ENCODE assay signal across 8 cellular contexts in genomic region chr7:4973728-4974198, GRCh38. TPM values are rescaled to one million over a fixed set of nuclear protein-coding genes. Genes with fewer than 3 reads are reported as not detected.
A peak's percentile ranks its signal among the peaks of the same experiment; 100 is the strongest.
DNase-seq lines count a peak whose midpoint lies in the region; ATAC-seq and TF ChIP-seq lines count a peak whose summit lies in the region.

No MANE protein-coding gene starts in this region.

- H3K4me3 Mint-ChIP-seq in T-helper 17 cell: peak overlapping the region; percentile 99

- TF ChIP-seq POLR2A in GM15510 (IDR thresholded peaks at IDR 0.05; ENCODE audit: borderline replicate concordance, extremely low read depth, insufficient read length) (peak; percentile 71), uterus (IDR thresholded peaks at IDR 0.05) (peak in 1 of 2 donors; percentile 74)

- H3K36me3 Mint-ChIP-seq in T-helper 17 cell (ENCODE audit: low read depth): peaks cover 2% of the 10 kb centered on the region

- TF ChIP-seq CTCF in uterus (IDR thresholded peaks at IDR 0.05): peak; percentile 71 to 86 (median 81)

- peak; percentile 92 for ATAC-seq in HG02852 (IDR thresholded peaks at IDR 0.05; ENCODE audit: unreplicated experiment)
- peak; percentile 98 for ATAC-seq in T-helper 17 cell
- peak; percentile 98 to 99 for ATAC-seq in right cardiac atrium

- H3K4me3 ChIP-seq in right cardiac atrium (ENCODE audit: low read length): peak overlapping the region; percentile 60
- peak overlapping the region; percentile 70 to 74 for H3K4me3 ChIP-seq in uterus

- H3K36me3 ChIP-seq in uterus: no peaks in the 10 kb centered on the region

- WGBS in right cardiac atrium: 3% methylated on average over 41 of the region's 41 CpGs

- no peaks in the 10 kb centered on the region for H3K9me3 ChIP-seq in T-helper 17 cell (ENCODE audit: control insufficient read depth, low read length, poor library complexity, severe bottlenecking)
- no peaks in the 10 kb centered on the region for H3K9me3 ChIP-seq in right cardiac atrium (ENCODE audit: control insufficient read depth, low read length)
- no peaks in the 10 kb centered on the region for H3K9me3 ChIP-seq in uterus

- H3K4me1 Mint-ChIP-seq in T-helper 17 cell: peaks cover 19% of the 10 kb centered on the region

- H3K4me1 ChIP-seq in right cardiac atrium (ENCODE audit: control insufficient read depth, insufficient read depth, low read length) (no peaks in the 10 kb centered on the region), uterus (peaks cover 0 to 7% of the 10 kb centered on the region in 2 donors)

- intact Hi-C loops in right cardiac atrium (cut with DNase I): loop anchor here in 1 of 4 donors (5.0 kb wide), 1 partner anchor 114 kb away; no protein-coding TSS in a partner anchor
- intact Hi-C loops in uterus (cut with DNase I; ENCODE audit: low total_unique reads): no loop called here

- H3K27ac Mint-ChIP-seq in T-helper 17 cell: peak overlapping the region; percentile 93

- H3K27ac ChIP-seq in right cardiac atrium (ENCODE audit: low read length): peak overlapping the region; percentile 69
- H3K27ac ChIP-seq in uterus: peak overlapping the region; percentile 87 to 90

- DNase-seq in NCI-H1436 (lab: John Stamatoyannopoulos, UW): peak; percentile 90
- DNase-seq in T-helper 17 cell: peak; percentile 87 to 96 (median 87)
- peak; percentile 22 to 93 (median 83) for DNase-seq in anterior cingulate cortex (lab: John Stamatoyannopoulos, UW)
- DNase-seq in right cardiac atrium: peak; percentile 92 to 96 (median 96)
- peak; percentile 70 for DNase-seq in pulmonary artery endothelial cell (ENCODE audit: low read depth, low spot score)
- DNase-seq in uterus: peak; percentile 82 to 89

- H3K27me3 Mint-ChIP-seq in T-helper 17 cell: no peaks in the 10 kb centered on the region

- no peaks in the 10 kb centered on the region for H3K27me3 ChIP-seq in right cardiac atrium (ENCODE audit: control insufficient read depth, insufficient read depth)
- H3K27me3 ChIP-seq in uterus: no peaks in the 10 kb centered on the region

RNA-seq across cellular contexts. Expression of gene MMD2, which starts 14.8 kb away (rescaled TPM):
- total RNA-seq in T-helper 17 cell (not detected), right cardiac atrium (not detected), pulmonary artery endothelial cell (not detected in 2 replicates), uterus (not detected)
- polyA plus RNA-seq in right cardiac atrium: not detected

Comparison
In these comparisons a context has a peak if more than half of its experiments do, and no peak if none do; other contexts are left out.
1. Peak in every context shown above with its lines: DNase-seq, ATAC-seq, H3K4me3 ChIP-seq and H3K27ac ChIP-seq.